30 cellular contexts compared by ENCODE assay signal in genomic region chr1:6675936-6676335, GRCh38.
"Had no signal": no experiment of that assay in that cellular context is flagged by ENCODE, and none has a peak within 500 bp of the region (broad histone marks: within the 10 kb centered on the region; RNA-seq: fewer than 3 reads in every experiment).

No MANE protein-coding gene starts in this region.

- DNase-seq: activated CD4-positive, alpha-beta T cell treated with anti-CD3 and anti-CD28 coated beads for 4 hours; activated CD4-positive, alpha-beta T cell treated with anti-CD3 and anti-CD28 coated beads, Interleukin-2, amount 50 U/mL, for 4 hours; activated effector memory CD4-positive, alpha-beta T cell treated with anti-CD3 and anti-CD28 coated beads, Interleukin-2, amount 50 U/mL, for 16 hours; activated naive CD4-positive, alpha-beta T cell treated with anti-CD3 and anti-CD28 coated beads for 36 hours; activated naive CD8-positive, alpha-beta T cell treated with anti-CD3 and anti-CD28 coated beads for 36 hours; activated T-cell treated with anti-CD3 and anti-CD28 coated beads, Interleukin-2, amount 50 U/mL, for 1 hour; aorta; cortex of kidney; effector memory CD8-positive, alpha-beta T cell; foreskin keratinocyte; heart left ventricle; mucosa of descending colon; ovary; stimulated activated CD4-positive, alpha-beta T cell treated with anti-CD3 and anti-CD28 coated beads, Interleukin-15, amount 100 ng/mL, for 24 hours; stimulated activated CD4-positive, alpha-beta T cell treated with anti-CD3 and anti-CD28 coated beads, Interleukin-2, amount 100 ng/mL, for 24 hours; stimulated activated naive B cell treated with anti-CD40 and anti-IgM and Interleukin-4, amounts not matched to agents 10 μg/mL and 1 μg/mL and 100 μg/mL, for 72 hours; stomach; T-helper 9 cell; upper lobe of left lung had no signal

- H3K9me3 Mint-ChIP-seq: activated naive CD4-positive, alpha-beta T cell treated with anti-CD3 and anti-CD28 coated beads for 36 hours; activated naive CD8-positive, alpha-beta T cell treated with anti-CD3 and anti-CD28 coated beads for 36 hours; activated T-helper 1 cell treated with anti-CD3 and anti-CD28 coated beads, Interleukin-12 subunit alpha, Interleukin-12 subunit beta, Interleukin-2, Interleukin-4 antibody, amounts not matched to agents 30 ng/mL and 10 ng/mL and 1 ng/mL, durations not matched to agents 14 hours and 24 hours and 36 hours; brain; effector memory CD8-positive, alpha-beta T cell; stimulated activated naive B cell treated with anti-CD40 and anti-IgM and Interleukin-4, amounts not matched to agents 10 μg/mL and 1 μg/mL and 100 μg/mL, for 72 hours had no signal

- H3K36me3 ChIP-seq: ovary, prostate gland had no signal

- H3K27ac ChIP-seq: adrenal gland, foreskin keratinocyte, heart left ventricle, ovary, prostate gland, stomach, thyroid gland, upper lobe of left lung, vagina, VCaP had no signal

- H3K4me1 ChIP-seq: foreskin keratinocyte, prostate gland, stomach, upper lobe of left lung, vagina had no signal

- H3K4me1 Mint-ChIP-seq: brain; stimulated activated naive B cell treated with anti-CD40 and anti-IgM and Interleukin-4, amounts not matched to agents 10 μg/mL and 1 μg/mL and 100 μg/mL, for 72 hours had no signal

- ATAC-seq: effector memory CD8-positive, alpha-beta T cell; esophagus mucosa; foreskin keratinocyte; left lobe of liver; stimulated activated naive B cell treated with anti-CD40 and anti-IgM and Interleukin-4, amounts not matched to agents 10 μg/mL and 1 μg/mL and 100 μg/mL, for 72 hours had no signal

- H3K9me3 ChIP-seq: adrenal gland, heart left ventricle, mucosa of descending colon, ovary, prostate gland, stomach, thyroid gland, upper lobe of left lung, vagina had no signal

- H3K4me3 ChIP-seq: adrenal gland, cardiac muscle cell, heart left ventricle, lung, mucosa of descending colon, ovary, prostate gland, stomach, thyroid gland, upper lobe of left lung, vagina had no signal

- H3K4me3 Mint-ChIP-seq: activated naive CD4-positive, alpha-beta T cell treated with anti-CD3 and anti-CD28 coated beads for 36 hours; activated naive CD8-positive, alpha-beta T cell treated with anti-CD3 and anti-CD28 coated beads for 36 hours; activated T-helper 1 cell treated with anti-CD3 and anti-CD28 coated beads, Interleukin-12 subunit alpha, Interleukin-12 subunit beta, Interleukin-2, Interleukin-4 antibody, amounts not matched to agents 30 ng/mL and 10 ng/mL and 1 ng/mL, durations not matched to agents 14 hours and 24 hours and 36 hours; brain; effector memory CD8-positive, alpha-beta T cell; stimulated activated naive B cell treated with anti-CD40 and anti-IgM and Interleukin-4, amounts not matched to agents 10 μg/mL and 1 μg/mL and 100 μg/mL, for 72 hours had no signal

- H3K27me3 ChIP-seq: adrenal gland, cardiac muscle cell, foreskin keratinocyte, heart left ventricle, ovary, stomach, thyroid gland, upper lobe of left lung, vagina had no signal

- H3K27ac Mint-ChIP-seq: activated naive CD4-positive, alpha-beta T cell treated with anti-CD3 and anti-CD28 coated beads for 36 hours; activated naive CD8-positive, alpha-beta T cell treated with anti-CD3 and anti-CD28 coated beads for 36 hours; activated T-helper 1 cell treated with anti-CD3 and anti-CD28 coated beads, Interleukin-12 subunit alpha, Interleukin-12 subunit beta, Interleukin-2, Interleukin-4 antibody, amounts not matched to agents 30 ng/mL and 10 ng/mL and 1 ng/mL, durations not matched to agents 14 hours and 24 hours and 36 hours; brain; stimulated activated naive B cell treated with anti-CD40 and anti-IgM and Interleukin-4, amounts not matched to agents 10 μg/mL and 1 μg/mL and 100 μg/mL, for 72 hours had no signal

- H3K27me3 Mint-ChIP-seq: activated naive CD8-positive, alpha-beta T cell treated with anti-CD3 and anti-CD28 coated beads for 36 hours; brain; effector memory CD8-positive, alpha-beta T cell; stimulated activated naive B cell treated with anti-CD40 and anti-IgM and Interleukin-4, amounts not matched to agents 10 μg/mL and 1 μg/mL and 100 μg/mL, for 72 hours had no signal
